In genomic region chr6:52208612-52209011, GRCh38 we compare ENCODE assay signal across 21 cellular contexts. TPM values are rescaled to one million over a fixed set of nuclear protein-coding genes. Genes with fewer than 3 reads are reported as not detected.
DNase-seq lines count a peak whose midpoint lies in the region; ATAC-seq and TF ChIP-seq lines count a peak whose summit lies in the region.
"Had no signal": no experiment of that assay in that cellular context is flagged by ENCODE, and none has a peak within 500 bp of the region (broad histone marks: within the 10 kb centered on the region; RNA-seq: fewer than 3 reads in every experiment).

No MANE protein-coding gene starts in this region.

- WGBS in psoas muscle, 3 donors: 67 to 85% (median 74%) methylated on average over 3 of the region's 3 CpGs

- no peaks in the 10 kb centered on the region for H3K36me3 ChIP-seq in left ventricle myocardium inferior
- no peaks in the 10 kb centered on the region for H3K36me3 ChIP-seq in psoas muscle (ENCODE audit: insufficient read depth in 1 of 2, low read depth in 1 of 2)

- H3K27me3 ChIP-seq in left ventricle myocardium inferior (ENCODE audit: low read depth): peaks cover 6% of the 10 kb centered on the region
- no peaks in the 10 kb centered on the region for H3K27me3 ChIP-seq in psoas muscle (ENCODE audit: insufficient read depth in 3 of 3, low read length in 2 of 3)

- H3K27ac ChIP-seq in left ventricle myocardium inferior (replicated peaks) (peak overlapping the region; percentile 48), psoas muscle (peak overlapping the region; percentile 23)
- H3K27ac ChIP-seq: GM23248 had no signal

- no peak overlapping the region for H3K4me3 ChIP-seq in left ventricle myocardium inferior
- no peak overlapping the region for H3K4me3 ChIP-seq in psoas muscle
- H3K4me3 ChIP-seq: GM23248 had no signal

- no peak for ATAC-seq in Right ventricle myocardium superior (ENCODE audit: poor library complexity)
- ATAC-seq in psoas muscle: no peak
- ATAC-seq in HG03439 (IDR thresholded peaks at IDR 0.05; ENCODE audit: unreplicated experiment): no peak
- ATAC-seq: GM12878 had no signal

- TF ChIP-seq CTCF in left ventricle myocardium inferior (IDR thresholded peaks at IDR 0.05; ENCODE audit: borderline replicate concordance) (no peak), psoas muscle (IDR thresholded peaks at IDR 0.05) (no peak)

- H3K4me1 ChIP-seq in left ventricle myocardium inferior (no peaks in the 10 kb centered on the region), psoas muscle (no peaks in the 10 kb centered on the region)
- H3K4me1 ChIP-seq: Caco-2 had no signal

- intact Hi-C loops in left ventricle myocardium inferior (cut with micrococcal nuclease): no loop called here
- intact Hi-C loops in Right ventricle myocardium superior (cut with DNase I): no loop called here
- intact Hi-C loops in psoas muscle (cut with DNase I): no loop called here

- H3K9me3 ChIP-seq in left ventricle myocardium inferior (replicated peaks) (no peaks in the 10 kb centered on the region), psoas muscle (no peaks in the 10 kb centered on the region)
- H3K9me3 ChIP-seq: Caco-2 had no signal

- no peak for DNase-seq in left ventricle myocardium inferior
- no peak for DNase-seq in Right ventricle myocardium superior
- DNase-seq in NCI-H69 (lab: John Stamatoyannopoulos, UW): peak; percentile 3
- DNase-seq in dermis blood vessel endothelial cell: peak; percentile 15
- DNase-seq in psoas muscle: no peak
- DNase-seq in NAMALWA (ENCODE audit: low spot score): no peak
- no peak for DNase-seq in NCI-H1417 treated with DMSO at 0.1 percent for 48 hours (lab: John Stamatoyannopoulos, UW)
- DNase-seq: C1 segment of cervical spinal cord; Caco-2; CD4-positive, alpha-beta memory T cell; DMS153; DND-41; GM23248; H7; HCEC 1CT had no signal

RNA-seq across cellular contexts. Expression of gene IL17A, which starts 22.4 kb away (rescaled TPM):
- total RNA-seq in left ventricle myocardium inferior: not detected
- not detected for total RNA-seq in Right ventricle myocardium superior
- total RNA-seq in dermis blood vessel endothelial cell: not detected in 2 replicates
- not detected for total RNA-seq in psoas muscle
- polyA plus RNA-seq in psoas muscle: not detected
- total RNA-seq: A172; A673; Caco-2; CD4-positive, alpha-beta memory T cell; GM12878; GM23248; H1 had no signal
- polyA plus RNA-seq: BJ, GM12878, GM23248, H1 had no signal

RNA-seq across cellular contexts. Expression of gene IL17F, which starts 35.7 kb away (rescaled TPM):
- not detected for total RNA-seq in left ventricle myocardium inferior
- total RNA-seq in Right ventricle myocardium superior: not detected
- total RNA-seq in dermis blood vessel endothelial cell: not detected in 2 replicates
- not detected for total RNA-seq in psoas muscle
- not detected for polyA plus RNA-seq in psoas muscle
- total RNA-seq: A172; A673; Caco-2; CD4-positive, alpha-beta memory T cell; GM12878; GM23248; H1; H7 had no signal
- polyA plus RNA-seq: BJ; CD4-positive, alpha-beta memory T cell; GM23248 had no signal

Comparison
In these comparisons a context has a peak if more than half of its experiments do, and no peak if none do; other contexts are left out.
1. DNase-seq: peak in NCI-H69 (single experiment) and dermis blood vessel endothelial cell (single experiment); none in left ventricle myocardium inferior (single experiment), Right ventricle myocardium superior (single experiment), psoas muscle (0 of 2), NAMALWA (single experiment) and NCI-H1417 treated with DMSO at 0.1 percent for 48 hours (single experiment).